ENCODE assay signal across 9 cellular contexts in genomic region chr14:104604461-104605449, GRCh38. TPM values are rescaled to one million over a fixed set of nuclear protein-coding genes. Genes with fewer than 3 reads are reported as not detected.
DNase-seq lines count a peak whose midpoint lies in the region; ATAC-seq and TF ChIP-seq lines count a peak whose summit lies in the region.
"Had no signal": no experiment of that assay in that cellular context is flagged by ENCODE, and none has a peak within 500 bp of the region (broad histone marks: within the 10 kb centered on the region; RNA-seq: fewer than 3 reads in every experiment).

TSS of gene TMEM179 (minus strand) at chr14:104604772. CDS start at chr14:104604741, 31 bp downstream.

- no peak for TF ChIP-seq CTCF in body of pancreas (IDR thresholded peaks at IDR 0.05)
- no peak for TF ChIP-seq CTCF in upper lobe of right lung (IDR thresholded peaks at IDR 0.05)

- H3K36me3 ChIP-seq in body of pancreas (replicated peaks in 1 of 2; ENCODE audit: insufficient read depth in 1 of 2, low read depth in 2 of 2) (no peaks in the 10 kb centered on the region), upper lobe of right lung (no peaks in the 10 kb centered on the region)

- no peaks in the 10 kb centered on the region for H3K9me3 ChIP-seq in body of pancreas
- no peaks in the 10 kb centered on the region for H3K9me3 ChIP-seq in upper lobe of right lung

- H3K27me3 ChIP-seq in body of pancreas = peaks cover 0 to 8% of the 10 kb centered on the region in 2 donors
- H3K27me3 ChIP-seq in upper lobe of right lung = peaks cover 55% of the 10 kb centered on the region

- H3K27ac ChIP-seq in body of pancreas (no peak within 1 kb of the TSS), upper lobe of right lung (no peak within 1 kb of the TSS)

- peak; percentile 57 for ATAC-seq in Right ventricle myocardium inferior
- peak; percentile 75 for ATAC-seq in body of pancreas
- ATAC-seq in upper lobe of right lung = peak; percentile 60
- ATAC-seq in GM21619 (IDR thresholded peaks at IDR 0.05; ENCODE audit: unreplicated experiment) = no peak

- intact Hi-C loops in Right ventricle myocardium inferior (cut with DNase I) (no loop called here), cardiac septum (cut with DNase I) (no loop called here), body of pancreas (cut with DNase I) (no loop called here), upper lobe of right lung (cut with DNase I) (no loop called here)

- no peak within 1 kb of the TSS for H3K4me3 ChIP-seq in body of pancreas
- no peak within 1 kb of the TSS for H3K4me3 ChIP-seq in upper lobe of right lung

- TF ChIP-seq POLR2A in body of pancreas (IDR thresholded peaks at IDR 0.05) = no peak

- H3K4me1 ChIP-seq in body of pancreas (peaks cover 7% of the 10 kb centered on the region), upper lobe of right lung (no peaks in the 10 kb centered on the region)

- 4 to 23% methylated on average over 17 to 88 of the region's 91 CpGs for WGBS in body of pancreas, 2 donors

- no peak for DNase-seq in Right ventricle myocardium inferior (ENCODE audit: missing footprints)
- DNase-seq in cardiac septum (ENCODE audit: low spot score) = no peak
- DNase-seq in body of pancreas = peak in 2 of 4 donors; percentile 18 to 51
- DNase-seq in islet precursor cell = peak; percentile 72
- DNase-seq in upper lobe of right lung = no peak
- DNase-seq in HK-2 (ENCODE audit: unreplicated experiment) = no peak
- no peak for DNase-seq in cortex of kidney (lab: John Stamatoyannopoulos, UW)
- DNase-seq: MM.1S had no signal

RNA-seq across cellular contexts. Expression of gene TMEM179, which starts in this region (rescaled TPM):
- not detected for total RNA-seq in Right ventricle myocardium inferior
- 0.89 TPM for total RNA-seq in cardiac septum
- total RNA-seq in body of pancreas = 1 to 10 TPM; 2.6 to 9.6 TPM
- total RNA-seq in upper lobe of right lung = not detected

Comparison
In these comparisons a context has a peak if more than half of its experiments do, and no peak if none do; other contexts are left out.
1. Peak in ATAC-seq in Right ventricle myocardium inferior; RNA of the gene not detected or under 1 TPM.
2. Peak in ATAC-seq in upper lobe of right lung; RNA of the gene not detected or under 1 TPM.